Comparison of ENCODE assay signal across 11 cellular contexts in genomic region chr19:49409441-49410029, GRCh38. TPM values are rescaled to one million over a fixed set of nuclear protein-coding genes. Genes with fewer than 3 reads are reported as not detected.
A peak's percentile ranks its signal among the peaks of the same experiment; 100 is the strongest.
DNase-seq lines count a peak whose midpoint lies in the region; ATAC-seq and TF ChIP-seq lines count a peak whose summit lies in the region.
"Had no signal": no experiment of that assay in that cellular context is flagged by ENCODE, and none has a peak within 500 bp of the region (broad histone marks: within the 10 kb centered on the region; RNA-seq: fewer than 3 reads in every experiment).

No MANE protein-coding gene starts in this region.

- no peaks in the 10 kb centered on the region for H3K9me3 ChIP-seq in DOHH2 (ENCODE audit: control insufficient read depth, insufficient read depth, low read length)

- intact Hi-C loops in left colon (cut with DNase I, micrococcal nuclease), result no loop called here

- H3K79me2 ChIP-seq in DOHH2 (ENCODE audit: control insufficient read depth, low read length), result no peaks in the 10 kb centered on the region

- H3F3A ChIP-seq in DOHH2 (ENCODE audit: control insufficient read depth, insufficient read depth), result peaks cover 19% of the 10 kb centered on the region; the same call in 1 of the 2 replicates

- POLR2A ChIA-PET in T-cell (lab: Charles Lee), result no interaction called here

- H3K9me3 Mint-ChIP-seq in T-cell, result no peaks in the 10 kb centered on the region

- H3K4me1 ChIP-seq in DOHH2 (ENCODE audit: control insufficient read depth, low read length), result peaks cover 56% of the 10 kb centered on the region

- peak overlapping the region; percentile 87 to 96 for H3K27ac Mint-ChIP-seq in T-cell
- H3K27ac Mint-ChIP-seq: progenitor cell of endocrine pancreas had no signal

- peak overlapping the region; percentile 72 for H3K27ac ChIP-seq in DOHH2 (ENCODE audit: low read depth, low read length)
- H3K27ac ChIP-seq: epithelial cell of prostate had no signal

- peak; percentile 69 for DNase-seq in Jurkat, Clone E6-1 (ENCODE audit: low read depth, low spot score)
- peak in 2 of 34 experiments; percentile 34 to 35 for DNase-seq in T-cell
- DNase-seq in left colon, result no peak
- no peak for DNase-seq in EL
- no peak for DNase-seq in NCI-H1694 treated with DMSO at 0.1 percent for 48 hours (lab: John Stamatoyannopoulos, UW)
- DNase-seq: NCI-H1436 treated with DMSO at 0.1 percent for 48 hours had no signal

- peak; percentile 60 to 81 (median 74) for ATAC-seq in T-cell (replicated peaks in 1 of 4)
- ATAC-seq in left colon, result peak; percentile 52
- ATAC-seq in HG02763 (IDR thresholded peaks at IDR 0.05; ENCODE audit: unreplicated experiment), result no peak

- no peaks in the 10 kb centered on the region for H3K9me2 ChIP-seq in DOHH2 (replicated peaks; ENCODE audit: control insufficient read depth, low read length)

- no peaks in the 10 kb centered on the region for H4K20me1 ChIP-seq in DOHH2 (ENCODE audit: control insufficient read depth, insufficient read depth, low read depth, low read length)

- no peak for TF ChIP-seq CTCF in DOHH2 (IDR thresholded peaks at IDR 0.05; ENCODE audit: low read depth, low read length, poor library complexity, severe bottlenecking)

- H3K27me3 Mint-ChIP-seq in T-cell, result no peaks in the 10 kb centered on the region

- H3K4me2 ChIP-seq in DOHH2 (ENCODE audit: low read length), result peak overlapping the region; percentile 94

- peaks cover 50 to 65% (median 57%) of the 10 kb centered on the region in 3 donors for H3K4me1 Mint-ChIP-seq in T-cell

- peak overlapping the region; percentile 7 to 76 (median 53) for H3K4me3 Mint-ChIP-seq in T-cell

- no peaks in the 10 kb centered on the region for H3K36me3 Mint-ChIP-seq in T-cell

- CTCF ChIA-PET in T-cell (lab: Charles Lee), result interaction anchor here in 1 of 2 donors (0.5 kb wide), 1 partner anchor 76 kb away, joined by 4 read pairs; no protein-coding TSS in a partner anchor

- H3K4me3 ChIP-seq in DOHH2 (ENCODE audit: low read length), result peak overlapping the region; percentile 71
- H3K4me3 ChIP-seq in Jurkat, Clone E6-1 (ENCODE audit: low read length), result peak overlapping the region; percentile 33

- no peaks in the 10 kb centered on the region for H3K27me3 ChIP-seq in DOHH2 (ENCODE audit: control insufficient read depth, low read length)

- H3K36me3 ChIP-seq in DOHH2 (ENCODE audit: control insufficient read depth, low read length), result no peaks in the 10 kb centered on the region

RNA-seq across cellular contexts. Expression of gene PTH2, which starts 13.7 kb away (rescaled TPM):
- polyA plus RNA-seq in Jurkat, Clone E6-1 (2012; ENCODE audit: insufficient read depth, insufficient read length), result not detected
- total RNA-seq in T-cell (not detected), left colon (not detected)
- total RNA-seq: progenitor cell of endocrine pancreas had no signal
- polyA plus RNA-seq: keratinocyte had no signal

RNA-seq across cellular contexts. Expression of gene GFY, which starts 15.7 kb away (rescaled TPM):
- polyA plus RNA-seq in Jurkat, Clone E6-1 (2012; ENCODE audit: insufficient read depth, insufficient read length), result not detected
- total RNA-seq in T-cell (under 1 TPM in 1 of 5 donors, not detected in 4; 0.16 TPM), left colon (not detected)
- total RNA-seq: progenitor cell of endocrine pancreas had no signal
- polyA plus RNA-seq: keratinocyte had no signal

RNA-seq across cellular contexts. Expression of gene KASH5, which starts 21.5 kb away (rescaled TPM):
- polyA plus RNA-seq in Jurkat, Clone E6-1 (2012; ENCODE audit: insufficient read depth, insufficient read length), result not detected
- total RNA-seq in T-cell (under 1 TPM in 2 of 5 donors, not detected in 3; 0.25 to 0.26 TPM), left colon (not detected)
- total RNA-seq: progenitor cell of endocrine pancreas had no signal
- polyA plus RNA-seq: keratinocyte had no signal

RNA-seq across cellular contexts. Expression of gene SLC17A7, which starts 31.8 kb away (rescaled TPM):
- polyA plus RNA-seq in Jurkat, Clone E6-1 (2012; ENCODE audit: insufficient read depth, insufficient read length), result 0.48 TPM
- total RNA-seq in T-cell (under 1 TPM in 2 of 5 donors, not detected in 3; 0.09 to 0.20 TPM), left colon (under 1 TPM; 0.24 to 0.81 TPM)

RNA-seq across cellular contexts. Expression of gene PIH1D1, which starts 42.1 kb away (rescaled TPM):
- 133 TPM for polyA plus RNA-seq in Jurkat, Clone E6-1 (2012; ENCODE audit: insufficient read depth, insufficient read length)
- total RNA-seq in T-cell (100 to 1,000 TPM; 122 to 196 (median 163) TPM), left colon (10 to 100 TPM; 62.9 to 74.1 TPM)
